ENCODE assay signal across 11 cellular contexts in genomic region chr2:46963961-46964673, GRCh38. TPM values are rescaled to one million over a fixed set of nuclear protein-coding genes. Genes with fewer than 3 reads are reported as not detected.
DNase-seq lines count a peak whose midpoint lies in the region; ATAC-seq, FAIRE-seq and TF ChIP-seq lines count a peak whose summit lies in the region.
"Had no signal": no experiment of that assay in that cellular context is flagged by ENCODE, and none has a peak within 500 bp of the region (broad histone marks: within the 10 kb centered on the region; RNA-seq: fewer than 3 reads in every experiment).

No MANE protein-coding gene starts in this region.

- H3K4me2 ChIP-seq in HepG2 (ENCODE audit: low read depth, low read length): no peak overlapping the region
- H3K4me2 ChIP-seq in K562 (ENCODE audit: insufficient read depth, low read length): no peak overlapping the region

- H3K4me1 Mint-ChIP-seq in naive thymus-derived CD4-positive, alpha-beta T cell: peaks cover 4 to 36% (median 13%) of the 10 kb centered on the region in 7 donors

- no peaks in the 10 kb centered on the region for H4K20me1 ChIP-seq in HepG2 (ENCODE audit: insufficient read depth, low read length)
- H4K20me1 ChIP-seq in K562 (replicated peaks; ENCODE audit: control insufficient read depth, insufficient read depth, low read length): no peaks in the 10 kb centered on the region

- POLR2A ChIA-PET in HepG2 (lab: Yijun Ruan, JAX): interaction anchor here (4.2 kb wide), 1 partner anchor 9 kb away, joined by 27 read pairs; no protein-coding TSS in a partner anchor
- POLR2A ChIA-PET in K562 (lab: Yijun Ruan, JAX): interaction anchor here (0.6 kb wide), 1 partner anchor 19 kb away, joined by 3 read pairs; no protein-coding TSS in a partner anchor
- POLR2A ChIA-PET in naive thymus-derived CD4-positive, alpha-beta T cell (lab: Charles Lee): no interaction called here

- no peak overlapping the region for H2AFZ ChIP-seq in HepG2 (ENCODE audit: low read length)
- H2AFZ ChIP-seq in K562 (ENCODE audit: low read depth, low read length): no peak overlapping the region

- no peaks in the 10 kb centered on the region for H3K27me3 Mint-ChIP-seq in naive thymus-derived CD4-positive, alpha-beta T cell

- ATAC-seq in HepG2: peak; percentile 50
- no peak for ATAC-seq in right lobe of liver
- no peak for ATAC-seq in K562
- ATAC-seq in naive thymus-derived CD4-positive, alpha-beta T cell: no peak
- no peak for ATAC-seq in GM21825 (IDR thresholded peaks at IDR 0.05; ENCODE audit: unreplicated experiment)

- WGBS in HepG2 (ENCODE audit: low lambda C conversion rate): 70% methylated on average over 7 of the region's 7 CpGs
- WGBS in right lobe of liver (ENCODE audit: insufficient coverage, low coverage, low lambda C conversion rate, missing lambda C conversion rate): 75% methylated on average over 5 of the region's 7 CpGs
- 61% methylated on average over 7 of the region's 7 CpGs for WGBS in K562 (ENCODE audit: insufficient coverage, low coverage, missing lambda C conversion rate)

- H3K9me1 ChIP-seq in K562 (ENCODE audit: control insufficient read depth, insufficient read depth, low read length): no peaks in the 10 kb centered on the region

- CTCF ChIA-PET in HepG2 (lab: Yijun Ruan, JAX; ENCODE audit: low intra/inter-chr PET ratio, low total read pairs): no interaction called here
- CTCF ChIA-PET in K562 (lab: Yijun Ruan, JAX; ENCODE audit: low intra/inter-chr PET ratio): no interaction called here
- CTCF ChIA-PET in naive thymus-derived CD4-positive, alpha-beta T cell (lab: Charles Lee): interaction anchor here (0.6 kb wide), 2 partner anchors 10 to 359 kb away, joined by 3 to 6 read pairs; no protein-coding TSS in a partner anchor

- H3K27ac ChIP-seq in HepG2 (ENCODE audit: extremely low read length, insufficient read depth, low read length): peak overlapping the region; percentile 50
- peak overlapping the region in 1 of 3 donors; percentile 6 for H3K27ac ChIP-seq in right lobe of liver
- H3K27ac ChIP-seq in K562 (ENCODE audit: extremely low read depth, low read depth, low read length): no peak overlapping the region
- H3K27ac ChIP-seq in naive thymus-derived CD4-positive, alpha-beta T cell (ENCODE audit: low read depth, low read length): no peak overlapping the region
- H3K27ac ChIP-seq: C4-2B had no signal

- H3K36me3 ChIP-seq in HepG2 (replicated peaks in 1 of 2; ENCODE audit: control insufficient read depth in 1 of 2, insufficient read depth in 2 of 2, low read length in 2 of 2) (peaks cover 6 to 21% of the 10 kb centered on the region in 2 experiments; a peak in 3 of 5 replicates), right lobe of liver (no peaks in the 10 kb centered on the region), K562 (ENCODE audit: control insufficient read depth, insufficient read depth, low read length) (0 out of 3 replicates have a peak, but pooled peaks cover 5% of the 10 kb centered on the region)
- H3K36me3 ChIP-seq in naive thymus-derived CD4-positive, alpha-beta T cell (ENCODE audit: control insufficient read depth in 2 of 3, insufficient read depth in 3 of 3, low read length in 3 of 3): peaks cover 0 to 20% (median 0%) of the 10 kb centered on the region in 3 experiments

- intact Hi-C loops in HepG2 (cut with micrococcal nuclease; ENCODE audit: unreplicated experiment) (loop anchor here (5.0 kb wide), 1 partner anchor 1352 kb away; the partner anchor contains the start of gene SRBD1), right lobe of liver (cut with DNase I) (no loop called here), K562 (cut with micrococcal nuclease) (no loop called here)
- intact Hi-C loops in naive thymus-derived CD4-positive, alpha-beta T cell (cut with micrococcal nuclease): no loop called here

- H3K9me3 Mint-ChIP-seq in naive thymus-derived CD4-positive, alpha-beta T cell: no peaks in the 10 kb centered on the region

- no peaks in the 10 kb centered on the region for H3K9me3 ChIP-seq in HepG2 (ENCODE audit: low read length)
- no peaks in the 10 kb centered on the region for H3K9me3 ChIP-seq in right lobe of liver
- no peaks in the 10 kb centered on the region for H3K9me3 ChIP-seq in K562 (replicated peaks; ENCODE audit: control insufficient read depth, insufficient read depth, low read depth, low read length)
- no peaks in the 10 kb centered on the region for H3K9me3 ChIP-seq in naive thymus-derived CD4-positive, alpha-beta T cell (ENCODE audit: control insufficient read depth in 2 of 3, low read length in 3 of 3)

- TF ChIP-seq POLR2A in HepG2 (IDR thresholded peaks at IDR 0.05; ENCODE audit: insufficient read depth in 1 of 2, low read depth in 2 of 2, low read length in 2 of 2) (no peak), right lobe of liver (IDR thresholded peaks at IDR 0.05) (no peak), K562 (conservative IDR thresholded peaks at IDR 0.05) (no peak)

- H3K79me2 ChIP-seq in HepG2 (ENCODE audit: insufficient read depth, low read length): peaks cover 10% of the 10 kb centered on the region
- peaks cover 5% of the 10 kb centered on the region; the same call in 1 of the 3 replicates for H3K79me2 ChIP-seq in K562 (ENCODE audit: control insufficient read depth, insufficient read depth, low read length)

- peak; percentile 39 for DNase-seq in HepG2 (ENCODE audit: low spot score)
- no peak for DNase-seq in right lobe of liver
- DNase-seq in K562 (ENCODE audit: extremely low read depth in 1 of 4, low spot score in 3 of 4): no peak
- DNase-seq in naive thymus-derived CD4-positive, alpha-beta T cell: no peak
- no peak for DNase-seq in GM19239 (ENCODE audit: insufficient read length, low spot score)
- no peak for DNase-seq in pons (ENCODE audit: low spot score)
- no peak for DNase-seq in activated CD4-positive, CD25-positive, alpha-beta regulatory T cell (lab: John Stamatoyannopoulos, UW)
- DNase-seq: cortex of kidney; stimulated activated CD4-positive, alpha-beta T cell treated with anti-CD3 and anti-CD28 coated beads, Interleukin-4, amount 100 ng/mL, for 1 hour had no signal

- no peaks in the 10 kb centered on the region for H3K27me3 ChIP-seq in HepG2 (ENCODE audit: control insufficient read depth in 1 of 2, insufficient read depth in 2 of 2, low read length in 2 of 2)
- no peaks in the 10 kb centered on the region for H3K27me3 ChIP-seq in right lobe of liver
- H3K27me3 ChIP-seq in K562 (ENCODE audit: control insufficient read depth in 2 of 2, insufficient read depth in 2 of 2, low read length in 2 of 2): no peaks in the 10 kb centered on the region
- H3K27me3 ChIP-seq in naive thymus-derived CD4-positive, alpha-beta T cell (ENCODE audit: control insufficient read depth in 2 of 2, insufficient read depth in 2 of 2, low read length in 2 of 2): no peaks in the 10 kb centered on the region

- peaks cover 71% of the 10 kb centered on the region for H3K4me1 ChIP-seq in HepG2 (ENCODE audit: insufficient read depth, low read length)
- H3K4me1 ChIP-seq in right lobe of liver: peaks cover 0 to 51% (median 28%) of the 10 kb centered on the region in 4 donors
- peaks cover 9 to 17% of the 10 kb centered on the region in 2 experiments for H3K4me1 ChIP-seq in K562 (replicated peaks in 1 of 2; ENCODE audit: control insufficient read depth in 2 of 2, insufficient read depth in 2 of 2, low read length in 2 of 2)
- no peaks in the 10 kb centered on the region for H3K4me1 ChIP-seq in naive thymus-derived CD4-positive, alpha-beta T cell (ENCODE audit: control insufficient read depth in 2 of 2, insufficient read depth in 2 of 2, low read length in 2 of 2)

- peaks cover 4 to 23% (median 11%) of the 10 kb centered on the region in 5 donors for H3K36me3 Mint-ChIP-seq in naive thymus-derived CD4-positive, alpha-beta T cell

- H3K4me3 ChIP-seq in HepG2 (replicated peaks in 1 of 3; ENCODE audit: insufficient read depth in 1 of 3, low read depth in 2 of 3, low read length in 3 of 3) (no peak overlapping the region), right lobe of liver (no peak overlapping the region), K562 (no peak overlapping the region)
- no peak overlapping the region for H3K4me3 ChIP-seq in naive thymus-derived CD4-positive, alpha-beta T cell (ENCODE audit: low read length)

- H3K9ac ChIP-seq in HepG2 (ENCODE audit: insufficient read depth, low read depth, low read length) (peak overlapping the region; percentile 8; the same call in 1 of the 2 replicates), K562 (ENCODE audit: insufficient read depth in 1 of 2, low read depth in 2 of 2, low read length in 2 of 2) (peak overlapping the region in 1 of 2 experiments; percentile 1; a peak in 1 of 4 replicates)

- no peak overlapping the region for H3K4me3 Mint-ChIP-seq in naive thymus-derived CD4-positive, alpha-beta T cell

- BruUV-seq in HepG2 (replicated peaks; lab: Mats Ljungman, UMichigan): no TSS peak
- BruUV-seq in K562 (replicated peaks; lab: Mats Ljungman, UMichigan): no TSS peak

- TF ChIP-seq CTCF in HepG2 (CRISPR knock-in tag; IDR thresholded peaks at IDR 0.05) (no peak), right lobe of liver (IDR thresholded peaks at IDR 0.05) (no peak), K562 (IDR thresholded peaks at IDR 0.05 in 2 of 3, conservative IDR thresholded peaks at IDR 0.05 in 1 of 3; ENCODE audit: insufficient read depth in 2 of 3, low read depth in 1 of 3, low read length in 3 of 3) (no peak)

- TF ChIP-seq RAD21 in HepG2 (CRISPR knock-in tag; IDR thresholded peaks at IDR 0.05) (no peak), K562 (CRISPR knock-in tag; conservative IDR thresholded peaks at IDR 0.05 in 1 of 2, IDR thresholded peaks at IDR 0.05 in 1 of 2) (no peak)

- TF ChIP-seq EP300 in HepG2 (IDR thresholded peaks at IDR 0.05; ENCODE audit: low read depth in 2 of 2, low read length in 2 of 2): no peak
- no peak for TF ChIP-seq EP300 in HepG2 (CRISPR knock-in tag; IDR thresholded peaks at IDR 0.05; ENCODE audit: borderline replicate concordance)
- TF ChIP-seq EP300 in K562 (IDR thresholded peaks at IDR 0.05; ENCODE audit: low read length): no peak

- FAIRE-seq in HepG2 (lab: Jason Lieb, UNC): peak; percentile 39
- no peak for FAIRE-seq in K562 (lab: Jason Lieb, UNC)
- no peak for FAIRE-seq in GM19239 (lab: Jason Lieb, UNC)

- peak overlapping the region in 6 of 9 donors; percentile 4 to 91 (median 62) for H3K27ac Mint-ChIP-seq in naive thymus-derived CD4-positive, alpha-beta T cell

- in situ Hi-C loops in HepG2 (cut with HindIII; ENCODE audit: extremely low pct_ligation_motif_present, low pct_unique_long_range_greater_than_20kb): no loop called here
- in situ Hi-C loops in K562 (cut with MboI): no loop called here

RNA-seq across cellular contexts. Expression of gene TTC7A, which starts 23.1 kb away (rescaled TPM):
- total RNA-seq in HepG2 (2016; rRNA removed; fragmentation: Illumina TruSeq; extraction: Trizol) (21.0 and 24.0 TPM in 2 replicates), right lobe of liver (10 to 100 TPM in 2 of 6 experiments, 1 to 10 TPM in 4; 7.6 to 15.5 (median 9.8) TPM), K562 (2014; rRNA removed) (9.3 and 10.9 TPM in 2 replicates), K562 (2014; rRNA removed; fragmentation: Illumina TruSeq; extraction: Trizol) (4.2 and 4.8 TPM in 2 replicates), K562 (2015; rRNA removed; fragmentation: Illumina TruSeq; extraction: Trizol) (5.8 and 5.9 TPM in 2 replicates), K562 (2021) (14.5 and 15.0 TPM in 2 replicates)
- total RNA-seq in HepG2 (2016; cell fraction: cytosol; rRNA removed; fragmentation: Illumina TruSeq; extraction: Trizol; ENCODE audit: low read depth): 8.3 and 8.9 TPM in 2 replicates
- total RNA-seq in HepG2 (2016; cell fraction: insoluble cytoplasmic fraction; rRNA removed; fragmentation: Illumina TruSeq; extraction: Trizol): 17.8 and 24.5 TPM in 2 replicates
- 18.3 and 18.8 TPM in 2 replicates for total RNA-seq in HepG2 (2016; cell fraction: membrane; rRNA removed; fragmentation: Illumina TruSeq; extraction: Trizol)
- 28.5 and 28.8 TPM in 2 replicates for total RNA-seq in HepG2 (2016; cell fraction: nucleus; rRNA removed; fragmentation: Illumina TruSeq; extraction: Trizol)
- polyA plus RNA-seq in HepG2 (2011; rRNA removed) (23.7 and 25.2 TPM in 2 replicates), K562 (2011; rRNA removed) (7.1 and 9.3 TPM in 2 replicates), K562 (2014; fragmentation: Illumina TruSeq; extraction: Trizol) (7.7 and 8.8 TPM in 2 replicates), K562 (2014; fragmentation: Nextera tagmentation; extraction: Ambion mirVana) (under 1 TPM; 0.68 to 0.70 TPM), K562 (2014; rRNA removed) (6.8 and 7.7 TPM in 2 replicates)
- polyA plus RNA-seq in HepG2 (2011; cell fraction: cytosol; rRNA removed): 16.5 and 24.2 TPM in 2 replicates
- polyA plus RNA-seq in HepG2 (2011; cell fraction: nucleus; rRNA removed): 65.7 and 80.5 TPM in 2 replicates
- polyA plus RNA-seq in HepG2 (2012): 20.4 and 24.1 TPM in 2 replicates
- 5.7 and 5.8 TPM in 2 replicates for polyA plus RNA-seq in HepG2 (2016; cell fraction: cytosol; fragmentation: Illumina TruSeq; extraction: Trizol; ENCODE audit: low read depth)
- polyA plus RNA-seq in HepG2 (2016; cell fraction: insoluble cytoplasmic fraction; fragmentation: Illumina TruSeq; extraction: Trizol; ENCODE audit: low read depth): 19.1 and 24.2 TPM in 2 replicates
- polyA plus RNA-seq in HepG2 (2016; cell fraction: membrane; fragmentation: Illumina TruSeq; extraction: Trizol; ENCODE audit: low read depth): 11.6 and 14.8 TPM in 2 replicates
- 29.2 and 31.6 TPM in 2 replicates for polyA plus RNA-seq in HepG2 (2016; cell fraction: nucleus; fragmentation: Illumina TruSeq; extraction: Trizol; ENCODE audit: insufficient read depth, low read depth)
- 25.8 and 60.0 TPM in 2 replicates for polyA minus RNA-seq in HepG2 (2011; rRNA and poly(A)+ RNA removed; ENCODE audit: low replicate concordance)
- polyA minus RNA-seq in HepG2 (2011; cell fraction: cytosol; rRNA and poly(A)+ RNA removed): 12.9 and 13.4 TPM in 2 replicates
- 37.9 and 48.2 TPM in 2 replicates for polyA minus RNA-seq in HepG2 (2011; cell fraction: nucleus; rRNA and poly(A)+ RNA removed)
- 30.2 and 61.4 TPM in 2 replicates for total RNA-seq in K562 (2011; cell fraction: chromatin; rRNA removed; ENCODE audit: low replicate concordance)
- total RNA-seq in K562 (2011; cell fraction: nucleolus; rRNA removed): 25.0 and 33.5 TPM in 2 replicates
- total RNA-seq in K562 (2011; cell fraction: nucleoplasm; rRNA removed): 22.7 and 28.2 TPM in 2 replicates
- 5.9 and 9.1 TPM in 2 replicates for polyA plus RNA-seq in K562 (2011; cell fraction: cytosol; rRNA removed)
- 26.0 and 36.1 TPM in 2 replicates for polyA plus RNA-seq in K562 (2011; cell fraction: nucleus; rRNA removed)
- 10.1 and 12.3 TPM in 2 replicates for polyA plus RNA-seq in K562 (2012)
- 7.8 and 7.9 TPM in 2 replicates for polyA minus RNA-seq in K562 (2011; rRNA and poly(A)+ RNA removed)
- polyA minus RNA-seq in K562 (2011; cell fraction: cytosol; rRNA and poly(A)+ RNA removed): 5.4 and 8.4 TPM in 2 replicates
- polyA minus RNA-seq in K562 (2011; cell fraction: nucleus; rRNA and poly(A)+ RNA removed): 16.6 and 18.9 TPM in 2 replicates
- 10 to 100 TPM; 35.6 to 93.5 (median 43.6) TPM for total RNA-seq in naive thymus-derived CD4-positive, alpha-beta T cell
- polyA plus RNA-seq in naive thymus-derived CD4-positive, alpha-beta T cell: 10 to 100 TPM in 1 of 2 donors, 1 to 10 TPM in 1; 6.7 to 13.9 TPM

RNA-seq across cellular contexts. Expression of gene MCFD2, which starts 48.5 kb away (rescaled TPM):
- 191 and 232 TPM in 2 replicates for total RNA-seq in HepG2 (2016; rRNA removed; fragmentation: Illumina TruSeq; extraction: Trizol)
- total RNA-seq in HepG2 (2016; cell fraction: cytosol; rRNA removed; fragmentation: Illumina TruSeq; extraction: Trizol; ENCODE audit: low read depth): 20.4 and 23.3 TPM in 2 replicates
- 188 and 227 TPM in 2 replicates for total RNA-seq in HepG2 (2016; cell fraction: insoluble cytoplasmic fraction; rRNA removed; fragmentation: Illumina TruSeq; extraction: Trizol)
- 73.2 and 79.2 TPM in 2 replicates for total RNA-seq in HepG2 (2016; cell fraction: membrane; rRNA removed; fragmentation: Illumina TruSeq; extraction: Trizol)
- total RNA-seq in HepG2 (2016; cell fraction: nucleus; rRNA removed; fragmentation: Illumina TruSeq; extraction: Trizol): 172 and 204 TPM in 2 replicates
- polyA plus RNA-seq in HepG2 (2011; rRNA removed): 170 and 183 TPM in 2 replicates
- polyA plus RNA-seq in HepG2 (2011; cell fraction: cytosol; rRNA removed): 120 and 161 TPM in 2 replicates
- polyA plus RNA-seq in HepG2 (2011; cell fraction: nucleus; rRNA removed): 48.7 and 68.4 TPM in 2 replicates
- 135 and 170 TPM in 2 replicates for polyA plus RNA-seq in HepG2 (2012)
- 30.7 and 36.6 TPM in 2 replicates for polyA plus RNA-seq in HepG2 (2016; cell fraction: cytosol; fragmentation: Illumina TruSeq; extraction: Trizol; ENCODE audit: low read depth)
- 146 TPM in 2 replicates for polyA plus RNA-seq in HepG2 (2016; cell fraction: insoluble cytoplasmic fraction; fragmentation: Illumina TruSeq; extraction: Trizol; ENCODE audit: low read depth)
- 43.2 and 44.0 TPM in 2 replicates for polyA plus RNA-seq in HepG2 (2016; cell fraction: membrane; fragmentation: Illumina TruSeq; extraction: Trizol; ENCODE audit: low read depth)
- polyA plus RNA-seq in HepG2 (2016; cell fraction: nucleus; fragmentation: Illumina TruSeq; extraction: Trizol; ENCODE audit: insufficient read depth, low read depth): 201 and 204 TPM in 2 replicates
- 95.6 and 263 TPM in 2 replicates for polyA minus RNA-seq in HepG2 (2011; rRNA and poly(A)+ RNA removed; ENCODE audit: low replicate concordance)
- polyA minus RNA-seq in HepG2 (2011; cell fraction: cytosol; rRNA and poly(A)+ RNA removed): 122 and 129 TPM in 2 replicates
- polyA minus RNA-seq in HepG2 (2011; cell fraction: nucleus; rRNA and poly(A)+ RNA removed): 66.2 and 98.2 TPM in 2 replicates
- 100 to 1,000 TPM in 3 of 6 experiments, 10 to 100 TPM in 3; 85.0 to 147 (median 99.2) TPM for total RNA-seq in right lobe of liver
- total RNA-seq in K562 (2011; cell fraction: chromatin; rRNA removed; ENCODE audit: low replicate concordance): 97.6 and 157 TPM in 2 replicates
- 127 and 128 TPM in 2 replicates for total RNA-seq in K562 (2011; cell fraction: nucleolus; rRNA removed)
- total RNA-seq in K562 (2011; cell fraction: nucleoplasm; rRNA removed): 152 and 201 TPM in 2 replicates
- 78.6 and 82.9 TPM in 2 replicates for total RNA-seq in K562 (2014; rRNA removed)
- total RNA-seq in K562 (2014; rRNA removed; fragmentation: Illumina TruSeq; extraction: Trizol): 99.4 and 117 TPM in 2 replicates
- 95.8 and 100 TPM in 2 replicates for total RNA-seq in K562 (2015; rRNA removed; fragmentation: Illumina TruSeq; extraction: Trizol)
- total RNA-seq in K562 (2021): 115 and 125 TPM in 2 replicates
- 165 and 201 TPM in 2 replicates for polyA plus RNA-seq in K562 (2011; rRNA removed)
- 73.3 and 94.0 TPM in 2 replicates for polyA plus RNA-seq in K562 (2011; cell fraction: cytosol; rRNA removed)
- polyA plus RNA-seq in K562 (2011; cell fraction: nucleus; rRNA removed): 44.7 and 52.8 TPM in 2 replicates
- 122 and 156 TPM in 2 replicates for polyA plus RNA-seq in K562 (2012)
- 110 and 123 TPM in 2 replicates for polyA plus RNA-seq in K562 (2014; fragmentation: Illumina TruSeq; extraction: Trizol)
- 100 to 1,000 TPM; 217 to 237 TPM for polyA plus RNA-seq in K562 (2014; fragmentation: Nextera tagmentation; extraction: Ambion mirVana)
- 94.0 and 99.3 TPM in 2 replicates for polyA plus RNA-seq in K562 (2014; rRNA removed)
- polyA minus RNA-seq in K562 (2011; rRNA and poly(A)+ RNA removed): 227 and 238 TPM in 2 replicates
- 45.9 and 53.0 TPM in 2 replicates for polyA minus RNA-seq in K562 (2011; cell fraction: cytosol; rRNA and poly(A)+ RNA removed)
- 34.2 and 54.3 TPM in 2 replicates for polyA minus RNA-seq in K562 (2011; cell fraction: nucleus; rRNA and poly(A)+ RNA removed)
- 10 to 100 TPM; 28.4 to 50.4 (median 47.6) TPM for total RNA-seq in naive thymus-derived CD4-positive, alpha-beta T cell
- 10 to 100 TPM; 28.8 to 32.2 TPM for polyA plus RNA-seq in naive thymus-derived CD4-positive, alpha-beta T cell

Comparison
In these comparisons a context has a peak if more than half of its experiments do, and no peak if none do; other contexts are left out.
1. Of the 241 proteins assayed by ChIP-seq in both HepG2 and K562: peak only in HepG2: GATAD2A, PRDM10 and STAT6; only in K562: none; in both: none; in neither: 238.